In genomic region chr5:124126504-124127240, GRCh38 we compare ENCODE assay signal across 13 cellular contexts.
A peak's percentile ranks its signal among the peaks of the same experiment; 100 is the strongest.
DNase-seq lines count a peak whose midpoint lies in the region; ATAC-seq, FAIRE-seq and TF ChIP-seq lines count a peak whose summit lies in the region.
"Had no signal": no experiment of that assay in that cellular context is flagged by ENCODE, and none has a peak within 500 bp of the region (broad histone marks: within the 10 kb centered on the region; RNA-seq: fewer than 3 reads in every experiment).

No MANE protein-coding gene starts in this region.

- DNase-seq in NCI-H82 (lab: John Stamatoyannopoulos, UW) (peak; percentile 28), NCI-H82 treated with DMSO at 0.1 percent for 48 hours (lab: John Stamatoyannopoulos, UW; ENCODE audit: unreplicated experiment) (no peak), D721Med (ENCODE audit: insufficient read length, low spot score) (no peak), NCI-H1092 (lab: John Stamatoyannopoulos, UW) (no peak)
- no peak for DNase-seq in activated CD8-positive, alpha-beta memory T cell treated with anti-CD3 and anti-CD28 coated beads, Interleukin-2, amount 50 U/mL, for 4 hours
- DNase-seq: mammary epithelial cell, pancreas had no signal

- FAIRE-seq in D721Med (lab: Jason Lieb, UNC), result no peak
- FAIRE-seq: A549, pancreas, TTC549 had no signal

- peak overlapping the region; percentile 40; the same call in 1 of the 2 replicates for H3K27ac ChIP-seq in VCaP
- H3K27ac ChIP-seq: A549, pancreas had no signal

- TF ChIP-seq CTCF in VCaP (conservative IDR thresholded peaks at IDR 0.05), result no peak
- TF ChIP-seq CTCF in D721Med (IDR thresholded peaks at IDR 0.05; ENCODE audit: insufficient read depth, missing control alignments), result no peak

- ATAC-seq in HG02973 (IDR thresholded peaks at IDR 0.05; ENCODE audit: unreplicated experiment), result peak; percentile 53
- no peak for ATAC-seq in GM19023 (IDR thresholded peaks at IDR 0.05; ENCODE audit: unreplicated experiment)
- ATAC-seq: A549, esophagus mucosa had no signal
